In the genomic region with DNA sequence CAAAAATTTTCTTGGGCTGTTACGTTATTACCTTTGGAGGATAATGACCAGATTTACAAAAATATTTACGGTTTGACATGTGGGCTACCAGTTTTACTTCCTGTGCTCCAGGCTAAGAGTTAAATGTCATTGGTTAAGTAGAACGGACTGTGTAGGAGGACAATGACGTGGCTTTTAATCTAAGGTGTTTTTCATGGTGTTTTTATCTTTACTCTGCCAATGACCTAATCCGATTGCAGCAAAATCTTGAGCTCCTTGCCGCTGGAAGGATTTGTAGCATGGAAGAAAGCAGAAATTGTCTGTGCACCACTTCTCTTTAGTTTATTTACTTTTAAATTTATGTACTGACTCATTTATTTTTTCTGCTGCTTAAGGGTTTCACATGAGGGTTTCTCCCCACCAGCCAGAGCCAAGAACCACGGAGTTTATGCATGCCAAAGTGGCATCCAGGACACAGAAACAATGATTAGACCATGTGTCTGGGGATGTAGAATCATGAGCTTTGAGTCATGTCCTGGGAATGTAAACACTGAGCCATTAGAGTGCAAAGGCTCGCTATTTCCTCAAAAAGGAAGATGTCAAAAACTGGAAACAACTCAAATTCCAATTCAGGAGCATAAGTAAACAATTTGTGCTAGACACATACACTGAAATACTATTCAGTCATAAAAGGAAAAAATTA, we compare ENCODE assay signal across 10 cellular contexts. TPM values are rescaled to one million over a fixed set of nuclear protein-coding genes. Genes with fewer than 3 reads are reported as not detected.
DNase-seq lines count a peak whose midpoint lies in the region; ATAC-seq and TF ChIP-seq lines count a peak whose summit lies in the region.
"Had no signal": no experiment of that assay in that cellular context is flagged by ENCODE, and none has a peak within 500 bp of the region (broad histone marks: within the 10 kb centered on the region; RNA-seq: fewer than 3 reads in every experiment).

No MANE protein-coding gene starts in this region.

- no peaks in the 10 kb centered on the region for H3K27me3 ChIP-seq in heart left ventricle
- H3K27me3 ChIP-seq in right atrium auricular region = no peaks in the 10 kb centered on the region
- no peaks in the 10 kb centered on the region for H3K27me3 ChIP-seq in vagina

- H3K4me3 ChIP-seq in heart left ventricle (no peak overlapping the region), right atrium auricular region (no peak overlapping the region), vagina (no peak overlapping the region)

- H3K9me3 ChIP-seq in heart left ventricle (no peaks in the 10 kb centered on the region), right atrium auricular region (no peaks in the 10 kb centered on the region), vagina (no peaks in the 10 kb centered on the region)

- no peaks in the 10 kb centered on the region for H3K36me3 ChIP-seq in heart left ventricle
- H3K36me3 ChIP-seq in right atrium auricular region = no peaks in the 10 kb centered on the region
- no peaks in the 10 kb centered on the region for H3K36me3 ChIP-seq in vagina

- H3K27ac ChIP-seq in heart left ventricle (peak overlapping the region in 2 of 12 donors; percentile 15 to 86), right atrium auricular region (peak overlapping the region in 1 of 2 donors; percentile 4), vagina (peak overlapping the region; percentile 53)

- H3K4me1 ChIP-seq in heart left ventricle (peaks cover 0 to 47% (median 9%) of the 10 kb centered on the region in 12 donors), right atrium auricular region (peaks cover 0 to 3% of the 10 kb centered on the region in 2 donors), vagina (peaks cover 18% of the 10 kb centered on the region)

- TF ChIP-seq POLR2A in heart left ventricle (IDR thresholded peaks at IDR 0.05) = no peak
- no peak for TF ChIP-seq POLR2A in vagina (IDR thresholded peaks at IDR 0.05)

- TF ChIP-seq CTCF in heart left ventricle (IDR thresholded peaks at IDR 0.05) = no peak
- TF ChIP-seq CTCF in right atrium auricular region (IDR thresholded peaks at IDR 0.05) = no peak
- TF ChIP-seq CTCF in vagina (IDR thresholded peaks at IDR 0.05) = no peak

- ATAC-seq in heart left ventricle (peak in 3 of 4 donors; percentile 43 to 73 (median 58)), left lobe of liver (peak; percentile 54), GM19035 (IDR thresholded peaks at IDR 0.05; ENCODE audit: unreplicated experiment) (no peak)

- WGBS in heart left ventricle, 4 donors = 58 to 69% (median 60%) methylated on average over 8 of the region's 8 CpGs

- intact Hi-C loops in heart left ventricle (cut with DNase I) (loop anchor here in 1 of 10 donors (5.0 kb wide), 1 partner anchor 80 kb away; a partner anchor contains a TSS), vagina (cut with DNase I) (no loop called here)

- DNase-seq in heart left ventricle (no peak), right atrium auricular region (ENCODE audit: low spot score) (no peak), brain pericyte (ENCODE audit: low read depth, low spot score) (peak; percentile 82), left lobe of liver (ENCODE audit: low spot score) (no peak), vagina (ENCODE audit: extremely low spot score in 2 of 2) (no peak), NOMO-1 treated with DMSO at 0.1 percent for 48 hours (lab: John Stamatoyannopoulos, UW; ENCODE audit: unreplicated experiment) (no peak)
- DNase-seq in stimulated activated CD4-positive, alpha-beta T cell treated with anti-CD3 and anti-CD28 coated beads, Interleukin-4, amount 100 ng/mL, for 24 hours = no peak
- DNase-seq: H9, NCI-H2081 had no signal

RNA-seq across cellular contexts. Expression of a gene that starts 1.9 kb away (rescaled TPM):
- total RNA-seq in heart left ventricle (10 to 100 TPM in 2 of 9 donors, 1 to 10 TPM in 7; 3.9 to 43.6 (median 7.7) TPM), right atrium auricular region (1 to 10 TPM; 1.6 to 5.8 TPM), left lobe of liver (3.9 TPM), vagina (26.8 TPM)
- 10 to 100 TPM; 12.8 to 19.4 TPM for polyA plus RNA-seq in heart left ventricle
- total RNA-seq: H9 had no signal

RNA-seq across cellular contexts. Expression of a gene that starts 12.1 kb away (rescaled TPM):
- total RNA-seq in heart left ventricle (10 to 100 TPM in 2 of 9 donors, 1 to 10 TPM in 7; 2.8 to 68.4 (median 7.8) TPM), right atrium auricular region (1 to 10 TPM; 6.1 to 8.8 TPM), left lobe of liver (5.4 TPM), vagina (23.3 TPM)
- polyA plus RNA-seq in heart left ventricle = 1 to 10 TPM; 4.8 to 8.6 TPM
- total RNA-seq: H9 had no signal

RNA-seq across cellular contexts. Expression of a gene that starts 24.1 kb away (rescaled TPM):
- total RNA-seq in heart left ventricle (1 to 10 TPM in 1 of 9 donors, under 1 TPM in 1, not detected in 7; 0.45 to 2.7 TPM), right atrium auricular region (not detected), left lobe of liver (not detected), vagina (not detected)
- polyA plus RNA-seq in heart left ventricle = under 1 TPM in 1 of 2 donors, not detected in 1; 0.10 TPM
- total RNA-seq: H9 had no signal
